Comparison of ENCODE assay signal across 18 cellular contexts in genomic region chr5:128111818-128112448, GRCh38. TPM values are rescaled to one million over a fixed set of nuclear protein-coding genes. Genes with fewer than 3 reads are reported as not detected.
A peak's percentile ranks its signal among the peaks of the same experiment; 100 is the strongest.
DNase-seq lines count a peak whose midpoint lies in the region; ATAC-seq, FAIRE-seq and TF ChIP-seq lines count a peak whose summit lies in the region.
"Had no signal": no experiment of that assay in that cellular context is flagged by ENCODE, and none has a peak within 500 bp of the region (broad histone marks: within the 10 kb centered on the region; RNA-seq: fewer than 3 reads in every experiment).

No MANE protein-coding gene starts in this region.

- H3K27ac ChIP-seq in thyroid gland: no peak overlapping the region
- no peak overlapping the region for H3K27ac ChIP-seq in right lobe of liver
- H3K27ac ChIP-seq: vagina had no signal

- peaks cover 12% of the 10 kb centered on the region for H3K4me1 Mint-ChIP-seq in stimulated activated naive CD8-positive, alpha-beta T cell treated with anti-CD3 and anti-CD28 coated beads, Interleukin-15, amount 100 ng/mL, for 72 hours
- peaks cover 12% of the 10 kb centered on the region for H3K4me1 Mint-ChIP-seq in activated CD8-positive, alpha-beta T cell treated with anti-CD3 and anti-CD28 coated beads for 36 hours (ENCODE audit: low read depth)
- H3K4me1 Mint-ChIP-seq: mesothelial cell of epicardium; stimulated activated effector memory CD8-positive, alpha-beta T cell treated with anti-CD3 and anti-CD28 coated beads, Interleukin-12 subunit alpha, Interleukin-12 subunit beta, amount 100 ng/mL, for 72 hours had no signal

- peaks cover 46% of the 10 kb centered on the region for H3K36me3 Mint-ChIP-seq in activated CD8-positive, alpha-beta T cell treated with anti-CD3 and anti-CD28 coated beads for 36 hours (ENCODE audit: low read depth)

- ATAC-seq in stimulated activated naive CD8-positive, alpha-beta T cell treated with anti-CD3 and anti-CD28 coated beads, Interleukin-15, amount 100 ng/mL, for 72 hours: peak; percentile 55
- no peak for ATAC-seq in stimulated activated naive CD8-positive, alpha-beta T cell treated with anti-CD3 and anti-CD28 coated beads, Interleukin-15, Interleukin-2, amounts not matched to agents 100 U/mL and 50 U/mL, for 24 hours
- ATAC-seq in activated CD8-positive, alpha-beta T cell treated with anti-CD3 and anti-CD28 coated beads for 36 hours: peak; percentile 20
- no peak for ATAC-seq in right lobe of liver
- ATAC-seq: stimulated activated effector memory CD8-positive, alpha-beta T cell treated with anti-CD3 and anti-CD28 coated beads, Interleukin-12 subunit alpha, Interleukin-12 subunit beta, amount 100 ng/mL, for 72 hours had no signal

- intact Hi-C loops in activated CD8-positive, alpha-beta T cell treated with anti-CD3 and anti-CD28 coated beads for 36 hours (cut with micrococcal nuclease): no loop called here
- intact Hi-C loops in thyroid gland (cut with DNase I) (no loop called here), right lobe of liver (cut with DNase I) (no loop called here)

- H3K4me1 ChIP-seq in thyroid gland: no peaks in the 10 kb centered on the region
- no peaks in the 10 kb centered on the region for H3K4me1 ChIP-seq in right lobe of liver
- H3K4me1 ChIP-seq: vagina had no signal

- no peaks in the 10 kb centered on the region for H3K27me3 Mint-ChIP-seq in stimulated activated naive CD8-positive, alpha-beta T cell treated with anti-CD3 and anti-CD28 coated beads, Interleukin-15, amount 100 ng/mL, for 72 hours
- H3K27me3 Mint-ChIP-seq in activated CD8-positive, alpha-beta T cell treated with anti-CD3 and anti-CD28 coated beads for 36 hours: no peaks in the 10 kb centered on the region
- H3K27me3 Mint-ChIP-seq: progenitor cell of endocrine pancreas had no signal

- H3K9me3 ChIP-seq in thyroid gland: no peaks in the 10 kb centered on the region
- H3K9me3 ChIP-seq in right lobe of liver: no peaks in the 10 kb centered on the region
- H3K9me3 ChIP-seq: vagina had no signal

- no peak overlapping the region for H3K27ac Mint-ChIP-seq in stimulated activated naive CD8-positive, alpha-beta T cell treated with anti-CD3 and anti-CD28 coated beads, Interleukin-15, amount 100 ng/mL, for 72 hours
- H3K27ac Mint-ChIP-seq in activated CD8-positive, alpha-beta T cell treated with anti-CD3 and anti-CD28 coated beads for 36 hours: no peak overlapping the region
- H3K27ac Mint-ChIP-seq: mesothelial cell of epicardium; progenitor cell of endocrine pancreas; stimulated activated effector memory CD8-positive, alpha-beta T cell treated with anti-CD3 and anti-CD28 coated beads, Interleukin-12 subunit alpha, Interleukin-12 subunit beta, amount 100 ng/mL, for 72 hours had no signal

- WGBS in thyroid gland, 2 donors: 88 to 92% methylated on average over 2 of the region's 2 CpGs
- 73% methylated on average over 2 of the region's 2 CpGs for WGBS in right lobe of liver (ENCODE audit: insufficient coverage, low coverage, low lambda C conversion rate, missing lambda C conversion rate)

- H3K27me3 ChIP-seq in thyroid gland: no peaks in the 10 kb centered on the region
- no peaks in the 10 kb centered on the region for H3K27me3 ChIP-seq in right lobe of liver
- H3K27me3 ChIP-seq: vagina had no signal

- POLR2A ChIA-PET in activated CD8-positive, alpha-beta T cell treated with anti-CD3 and anti-CD28 coated beads for 36 hours (lab: Charles Lee): no interaction called here

- no peak for DNase-seq in stimulated activated naive CD8-positive, alpha-beta T cell treated with anti-CD3 and anti-CD28 coated beads, Interleukin-15, amount 100 ng/mL, for 72 hours
- no peak for DNase-seq in stimulated activated naive CD8-positive, alpha-beta T cell treated with anti-CD3 and anti-CD28 coated beads, Interleukin-15, Interleukin-2, amounts not matched to agents 100 U/mL and 50 U/mL, for 24 hours
- no peak for DNase-seq in activated CD8-positive, alpha-beta T cell treated with anti-CD3 and anti-CD28 coated beads for 36 hours
- DNase-seq in fibroblast of pulmonary artery (ENCODE audit: low read depth) (peak; percentile 52), urothelium cell line (ENCODE audit: low spot score) (peak; percentile 2), thyroid gland (no peak), right lobe of liver (no peak)
- no peak for DNase-seq in effector CD8-positive, alpha-beta T cell (lab: John Stamatoyannopoulos, UW)
- DNase-seq: anterior cingulate cortex; DMS79 treated with DMSO at 0.1 percent for 48 hours; NCI-H1417; NCI-H526 treated with DMSO at 0.1 percent for 48 hours; SHP77; stimulated activated CD4-positive, alpha-beta T cell treated with anti-CD3 and anti-CD28 coated beads, Interleukin-2, amount 100 ng/mL, for 24 hours had no signal

- H3K4me3 Mint-ChIP-seq in stimulated activated naive CD8-positive, alpha-beta T cell treated with anti-CD3 and anti-CD28 coated beads, Interleukin-15, amount 100 ng/mL, for 72 hours: no peak overlapping the region
- H3K4me3 Mint-ChIP-seq in activated CD8-positive, alpha-beta T cell treated with anti-CD3 and anti-CD28 coated beads for 36 hours: no peak overlapping the region
- H3K4me3 Mint-ChIP-seq: mesothelial cell of epicardium; stimulated activated effector memory CD8-positive, alpha-beta T cell treated with anti-CD3 and anti-CD28 coated beads, Interleukin-12 subunit alpha, Interleukin-12 subunit beta, amount 100 ng/mL, for 72 hours had no signal

- CTCF ChIA-PET in activated CD8-positive, alpha-beta T cell treated with anti-CD3 and anti-CD28 coated beads for 36 hours (lab: Charles Lee): no interaction called here

- TF ChIP-seq CTCF in activated CD8-positive, alpha-beta T cell treated with anti-CD3 and anti-CD28 coated beads for 36 hours (IDR thresholded peaks at IDR 0.05): no peak
- TF ChIP-seq CTCF in fibroblast of pulmonary artery (IDR thresholded peaks at IDR 0.05; ENCODE audit: low read length, missing control alignments): no peak
- TF ChIP-seq CTCF in thyroid gland (IDR thresholded peaks at IDR 0.05): no peak
- no peak for TF ChIP-seq CTCF in right lobe of liver (IDR thresholded peaks at IDR 0.05)

- no peaks in the 10 kb centered on the region for H3K9me3 Mint-ChIP-seq in stimulated activated naive CD8-positive, alpha-beta T cell treated with anti-CD3 and anti-CD28 coated beads, Interleukin-15, amount 100 ng/mL, for 72 hours
- peaks cover 1% of the 10 kb centered on the region for H3K9me3 Mint-ChIP-seq in activated CD8-positive, alpha-beta T cell treated with anti-CD3 and anti-CD28 coated beads for 36 hours
- H3K9me3 Mint-ChIP-seq: stimulated activated effector memory CD8-positive, alpha-beta T cell treated with anti-CD3 and anti-CD28 coated beads, Interleukin-12 subunit alpha, Interleukin-12 subunit beta, amount 100 ng/mL, for 72 hours had no signal

- FAIRE-seq in urothelium cell line (lab: Jason Lieb, UNC): no peak

- H3K4me3 ChIP-seq in fibroblast of pulmonary artery (replicated peaks; ENCODE audit: low read depth, low read length) (no peak overlapping the region), thyroid gland (replicated peaks in 1 of 3) (no peak overlapping the region), right lobe of liver (no peak overlapping the region)
- H3K4me3 ChIP-seq: vagina had no signal

- peaks cover 0 to 10% of the 10 kb centered on the region in 2 donors for H3K36me3 ChIP-seq in thyroid gland
- H3K36me3 ChIP-seq in right lobe of liver: peaks cover 0 to 17% (median 0%) of the 10 kb centered on the region in 4 donors

- TF ChIP-seq POLR2A in thyroid gland (IDR thresholded peaks at IDR 0.05): no peak
- TF ChIP-seq POLR2A in right lobe of liver (IDR thresholded peaks at IDR 0.05): no peak

RNA-seq across cellular contexts. Expression of gene SLC12A2, which starts 28.4 kb away (rescaled TPM):
- 10 to 100 TPM; 11.9 to 12.4 TPM for total RNA-seq in activated CD8-positive, alpha-beta T cell treated with anti-CD3 and anti-CD28 coated beads for 36 hours
- 10 to 100 TPM; 27.2 to 53.3 (median 29.4) TPM for total RNA-seq in thyroid gland
- 1 to 10 TPM; 3.1 to 9.8 (median 8.1) TPM for total RNA-seq in right lobe of liver

Comparison
In these comparisons a context has a peak if more than half of its experiments do, and no peak if none do; other contexts are left out.
1. ATAC-seq: peak in stimulated activated naive CD8-positive, alpha-beta T cell treated with anti-CD3 and anti-CD28 coated beads, Interleukin-15, amount 100 ng/mL, for 72 hours (single experiment) and activated CD8-positive, alpha-beta T cell treated with anti-CD3 and anti-CD28 coated beads for 36 hours (single experiment); none in stimulated activated naive CD8-positive, alpha-beta T cell treated with anti-CD3 and anti-CD28 coated beads, Interleukin-15, Interleukin-2, amounts not matched to agents 100 U/mL and 50 U/mL, for 24 hours (single experiment) and right lobe of liver (0 of 4).
2. DNase-seq: peak in fibroblast of pulmonary artery (single experiment) and urothelium cell line (single experiment); none in stimulated activated naive CD8-positive, alpha-beta T cell treated with anti-CD3 and anti-CD28 coated beads, Interleukin-15, amount 100 ng/mL, for 72 hours (0 of 2), stimulated activated naive CD8-positive, alpha-beta T cell treated with anti-CD3 and anti-CD28 coated beads, Interleukin-15, Interleukin-2, amounts not matched to agents 100 U/mL and 50 U/mL, for 24 hours (single experiment), activated CD8-positive, alpha-beta T cell treated with anti-CD3 and anti-CD28 coated beads for 36 hours (single experiment), thyroid gland (0 of 2), effector CD8-positive, alpha-beta T cell (single experiment) and right lobe of liver (0 of 3).